Comparison of ENCODE assay signal across 6 cellular contexts in the genomic region with DNA sequence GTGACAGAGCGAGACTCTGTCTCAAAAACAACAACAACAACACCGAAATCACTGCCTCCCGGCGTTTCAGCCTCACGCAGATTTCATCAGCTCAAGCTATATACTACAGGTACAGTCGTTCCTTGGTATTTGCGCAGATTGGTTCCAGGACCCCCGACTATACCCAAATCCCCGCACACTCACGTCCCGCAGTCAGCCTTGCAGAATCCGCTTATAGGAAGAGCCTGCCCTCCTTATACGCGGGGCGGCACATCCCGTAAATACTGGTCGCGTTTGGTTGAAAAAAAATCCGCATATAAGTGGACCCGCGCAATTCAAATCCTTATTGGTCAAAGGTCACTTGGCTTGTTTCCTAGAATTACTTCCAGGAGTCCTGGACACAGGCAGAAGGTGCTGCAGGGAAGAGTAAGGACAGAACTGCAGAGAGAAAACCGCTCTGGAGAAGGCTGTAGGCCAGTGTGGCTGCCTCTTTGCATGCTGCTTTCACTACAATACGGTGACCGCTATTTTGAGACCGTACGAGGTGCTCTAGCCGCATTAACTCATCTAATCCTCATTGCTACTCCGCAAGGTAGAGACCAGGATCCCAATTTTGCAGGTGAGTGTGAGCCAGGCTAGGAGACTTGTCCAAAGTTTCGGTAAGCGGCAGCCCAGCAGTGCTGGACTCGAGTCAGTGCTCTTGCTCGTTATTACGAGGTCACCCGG. TPM values are rescaled to one million over a fixed set of nuclear protein-coding genes. Genes with fewer than 3 reads are reported as not detected.
DNase-seq lines count a peak whose midpoint lies in the region; ATAC-seq and TF ChIP-seq lines count a peak whose summit lies in the region.

No MANE protein-coding gene starts in this region.

- peaks cover 11% of the 10 kb centered on the region for H3K36me3 ChIP-seq in CD8-positive, alpha-beta T cell (ENCODE audit: insufficient read depth, low read length)

- H3K36me3 Mint-ChIP-seq in CD8-positive, alpha-beta T cell = peaks cover 30% of the 10 kb centered on the region

- no peaks in the 10 kb centered on the region for H3K27me3 ChIP-seq in CD8-positive, alpha-beta T cell (ENCODE audit: insufficient read depth, low read length)

- intact Hi-C loops in CD8-positive, alpha-beta T cell (cut with DNase I, micrococcal nuclease) = loop anchor here (2.0 to 5.0 kb wide), 2 partner anchors 85 to 942 kb away; a partner anchor contains a TSS

- CTCF ChIA-PET in CD8-positive, alpha-beta T cell (lab: Charles Lee) = interaction anchor here (2.1 to 3.5 kb wide), 2 partner anchors 8 to 19 kb away, joined by 4 to 10 read pairs; no protein-coding TSS in a partner anchor

- H3K27ac Mint-ChIP-seq in CD8-positive, alpha-beta T cell = peak overlapping the region; percentile 45

- peak overlapping the region; percentile 82 for H3K4me3 Mint-ChIP-seq in CD8-positive, alpha-beta T cell

- DNase-seq in CD8-positive, alpha-beta T cell = peak in 1 of 7 experiments; percentile 13
- DNase-seq in NB4 (ENCODE audit: low read depth) (no peak), fibroblast of villous mesenchyme (ENCODE audit: low read depth) (peak; percentile 10), substantia nigra (lab: John Stamatoyannopoulos, UW) (peak in 1 of 49 donors; percentile 1), foreskin melanocyte (no peak)

- peak overlapping the region; percentile 77 for H3K27ac ChIP-seq in CD8-positive, alpha-beta T cell (ENCODE audit: low read depth, low read length)
- H3K27ac ChIP-seq in substantia nigra (ENCODE audit: low read depth, low read length, poor library complexity, severe bottlenecking) = peak overlapping the region; percentile 68

- TF ChIP-seq CTCF in CD8-positive, alpha-beta T cell (IDR thresholded peaks at IDR 0.05) = no peak
- TF ChIP-seq CTCF in NB4 (IDR thresholded peaks at IDR 0.05; ENCODE audit: low read depth, low read length) = no peak
- no peak for TF ChIP-seq CTCF in fibroblast of villous mesenchyme (IDR thresholded peaks at IDR 0.05; ENCODE audit: insufficient read depth, low read depth, low read length)

- no peaks in the 10 kb centered on the region for H3K27me3 Mint-ChIP-seq in CD8-positive, alpha-beta T cell (ENCODE audit: low read depth)

- peaks cover 13% of the 10 kb centered on the region for H3K4me1 ChIP-seq in CD8-positive, alpha-beta T cell (ENCODE audit: insufficient read depth, low read length)

- no peaks in the 10 kb centered on the region for H3K9me3 Mint-ChIP-seq in CD8-positive, alpha-beta T cell

- TF ChIP-seq POLR2A in NB4 (IDR thresholded peaks at IDR 0.05; ENCODE audit: extremely low read depth, insufficient read length) = no peak

- H3K9me3 ChIP-seq in CD8-positive, alpha-beta T cell (ENCODE audit: low read length) = no peaks in the 10 kb centered on the region

- peak overlapping the region; percentile 82 for H3K4me3 ChIP-seq in CD8-positive, alpha-beta T cell (ENCODE audit: low read depth, low read length)
- peak overlapping the region; percentile 100 for H3K4me3 ChIP-seq in NB4 (ENCODE audit: low read depth, low read length)
- H3K4me3 ChIP-seq in fibroblast of villous mesenchyme (ENCODE audit: low read depth, low read length) = peak overlapping the region; percentile 78

- H3K4me1 Mint-ChIP-seq in CD8-positive, alpha-beta T cell (ENCODE audit: low read depth) = peaks cover 44% of the 10 kb centered on the region

- POLR2A ChIA-PET in CD8-positive, alpha-beta T cell (lab: Charles Lee) = interaction anchor here (1.7 kb wide), 1 partner anchor 38 kb away, joined by 5 read pairs; a partner anchor contains a TSS

- ATAC-seq in CD8-positive, alpha-beta T cell = no peak
- no peak for ATAC-seq in GM21360 (IDR thresholded peaks at IDR 0.05; ENCODE audit: unreplicated experiment)

RNA-seq across cellular contexts. Expression of a gene that starts 0.7 kb away (rescaled TPM):
- 10 to 100 TPM; 32.3 to 36.0 TPM for total RNA-seq in CD8-positive, alpha-beta T cell
- total RNA-seq in fibroblast of villous mesenchyme = 78.9 and 98.4 TPM in 2 replicates

RNA-seq across cellular contexts. Expression of a gene that starts 37.9 kb away (rescaled TPM):
- total RNA-seq in CD8-positive, alpha-beta T cell = 10 to 100 TPM; 49.0 to 51.1 TPM
- 90.8 and 137 TPM in 2 replicates for total RNA-seq in fibroblast of villous mesenchyme

RNA-seq across cellular contexts. Expression of a gene that starts 38.2 kb away (rescaled TPM):
- total RNA-seq in CD8-positive, alpha-beta T cell = 1 to 10 TPM; 7.2 to 8.8 TPM
- total RNA-seq in fibroblast of villous mesenchyme = 36.3 and 38.7 TPM in 2 replicates

RNA-seq across cellular contexts. Expression of a gene that starts 45.7 kb away (rescaled TPM):
- 1 to 10 TPM; 5.3 to 5.6 TPM for total RNA-seq in CD8-positive, alpha-beta T cell
- total RNA-seq in fibroblast of villous mesenchyme = 18.0 and 22.0 TPM in 2 replicates

RNA-seq across cellular contexts. Expression of a gene that starts 45.9 kb away (rescaled TPM):
- 10 to 100 TPM; 53.6 to 57.1 TPM for total RNA-seq in CD8-positive, alpha-beta T cell
- 31.9 and 47.1 TPM in 2 replicates for total RNA-seq in fibroblast of villous mesenchyme
